4 cellular contexts compared by ENCODE assay signal in genomic region chr16:4687416-4687815, GRCh38.
TF ChIP-seq lines count a peak whose summit lies in the region.

No MANE protein-coding gene starts in this region.

TF ChIP-seq in liver, 16 proteins besides CTCF, POLR2A, EP300 and RAD21:
- TF ChIP-seq FOXA2 (IDR thresholded peaks at IDR 0.05): no peak
- no peak for TF ChIP-seq JUND (IDR thresholded peaks at IDR 0.05)
- TF ChIP-seq RXRA (IDR thresholded peaks at IDR 0.05): no peak
- no peak for TF ChIP-seq FOXA1 (IDR thresholded peaks at IDR 0.05)
- no peak for TF ChIP-seq HNF4G (IDR thresholded peaks at IDR 0.05)
- no peak for TF ChIP-seq TAF1 (conservative IDR thresholded peaks at IDR 0.05)

TF ChIP-seq in HepG2, 621 proteins besides CTCF, POLR2A, EP300 and RAD21:
- TF ChIP-seq GPN1 (CRISPR knock-in tag; IDR thresholded peaks at IDR 0.05; ENCODE audit: borderline replicate concordance) (no peak), ARNT2 (CRISPR knock-in tag; IDR thresholded peaks at IDR 0.05; ENCODE audit: low read depth) (no peak), HOXA5 (CRISPR knock-in tag; IDR thresholded peaks at IDR 0.05) (no peak), MXD1 (CRISPR knock-in tag; IDR thresholded peaks at IDR 0.05) (no peak), BHLHE40 (IDR thresholded peaks at IDR 0.05; ENCODE audit: low read length) (no peak), ZNF672 (CRISPR knock-in tag; IDR thresholded peaks at IDR 0.05) (no peak), SIN3A (IDR thresholded peaks at IDR 0.05; ENCODE audit: borderline replicate concordance, low read depth, low read length) (no peak), FOXM1 (CRISPR knock-in tag; IDR thresholded peaks at IDR 0.05) (no peak), ZNF580 (CRISPR knock-in tag; IDR thresholded peaks at IDR 0.05; ENCODE audit: borderline replicate concordance, low read depth) (no peak), EED (CRISPR knock-in tag; IDR thresholded peaks at IDR 0.05) (no peak), TEF (CRISPR knock-in tag; IDR thresholded peaks at IDR 0.05) (no peak)
- TF ChIP-seq, protein P1, sequence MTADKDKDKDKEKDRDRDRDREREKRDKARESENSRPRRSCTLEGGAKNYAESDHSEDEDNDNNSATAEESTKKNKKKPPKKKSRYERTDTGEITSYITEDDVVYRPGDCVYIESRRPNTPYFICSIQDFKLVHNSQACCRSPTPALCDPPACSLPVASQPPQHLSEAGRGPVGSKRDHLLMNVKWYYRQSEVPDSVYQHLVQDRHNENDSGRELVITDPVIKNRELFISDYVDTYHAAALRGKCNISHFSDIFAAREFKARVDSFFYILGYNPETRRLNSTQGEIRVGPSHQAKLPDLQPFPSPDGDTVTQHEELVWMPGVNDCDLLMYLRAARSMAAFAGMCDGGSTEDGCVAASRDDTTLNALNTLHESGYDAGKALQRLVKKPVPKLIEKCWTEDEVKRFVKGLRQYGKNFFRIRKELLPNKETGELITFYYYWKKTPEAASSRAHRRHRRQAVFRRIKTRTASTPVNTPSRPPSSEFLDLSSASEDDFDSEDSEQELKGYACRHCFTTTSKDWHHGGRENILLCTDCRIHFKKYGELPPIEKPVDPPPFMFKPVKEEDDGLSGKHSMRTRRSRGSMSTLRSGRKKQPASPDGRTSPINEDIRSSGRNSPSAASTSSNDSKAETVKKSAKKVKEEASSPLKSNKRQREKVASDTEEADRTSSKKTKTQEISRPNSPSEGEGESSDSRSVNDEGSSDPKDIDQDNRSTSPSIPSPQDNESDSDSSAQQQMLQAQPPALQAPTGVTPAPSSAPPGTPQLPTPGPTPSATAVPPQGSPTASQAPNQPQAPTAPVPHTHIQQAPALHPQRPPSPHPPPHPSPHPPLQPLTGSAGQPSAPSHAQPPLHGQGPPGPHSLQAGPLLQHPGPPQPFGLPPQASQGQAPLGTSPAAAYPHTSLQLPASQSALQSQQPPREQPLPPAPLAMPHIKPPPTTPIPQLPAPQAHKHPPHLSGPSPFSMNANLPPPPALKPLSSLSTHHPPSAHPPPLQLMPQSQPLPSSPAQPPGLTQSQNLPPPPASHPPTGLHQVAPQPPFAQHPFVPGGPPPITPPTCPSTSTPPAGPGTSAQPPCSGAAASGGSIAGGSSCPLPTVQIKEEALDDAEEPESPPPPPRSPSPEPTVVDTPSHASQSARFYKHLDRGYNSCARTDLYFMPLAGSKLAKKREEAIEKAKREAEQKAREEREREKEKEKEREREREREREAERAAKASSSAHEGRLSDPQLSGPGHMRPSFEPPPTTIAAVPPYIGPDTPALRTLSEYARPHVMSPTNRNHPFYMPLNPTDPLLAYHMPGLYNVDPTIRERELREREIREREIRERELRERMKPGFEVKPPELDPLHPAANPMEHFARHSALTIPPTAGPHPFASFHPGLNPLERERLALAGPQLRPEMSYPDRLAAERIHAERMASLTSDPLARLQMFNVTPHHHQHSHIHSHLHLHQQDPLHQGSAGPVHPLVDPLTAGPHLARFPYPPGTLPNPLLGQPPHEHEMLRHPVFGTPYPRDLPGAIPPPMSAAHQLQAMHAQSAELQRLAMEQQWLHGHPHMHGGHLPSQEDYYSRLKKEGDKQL (CRISPR knock-in tag; IDR thresholded peaks at IDR 0.05; ENCODE audit: low read depth): no peak

TF ChIP-seq in GM23338, 12 proteins besides CTCF, POLR2A, EP300 and RAD21 (continues in another document):
- TF ChIP-seq JUNB (IDR thresholded peaks at IDR 0.05; ENCODE audit: unreplicated experiment) (no peak), EZH2phosphoT487 (IDR thresholded peaks at IDR 0.05; ENCODE audit: unreplicated experiment) (no peak), ETS1 (IDR thresholded peaks at IDR 0.05) (no peak), CREB1 (CRISPR knock-in tag; IDR thresholded peaks at IDR 0.05; ENCODE audit: low read depth) (no peak), ZNF114 (CRISPR knock-in tag; IDR thresholded peaks at IDR 0.05) (no peak), NANOG (IDR thresholded peaks at IDR 0.05; ENCODE audit: borderline replicate concordance) (no peak), POLR2AphosphoS5 (IDR thresholded peaks at IDR 0.05; ENCODE audit: low read depth) (no peak), ZNF331 (CRISPR knock-in tag; IDR thresholded peaks at IDR 0.05; ENCODE audit: low read depth) (no peak), EZH2 (IDR thresholded peaks at IDR 0.05; ENCODE audit: low read depth, unreplicated experiment) (no peak), STAT1 (IDR thresholded peaks at IDR 0.05; ENCODE audit: unreplicated experiment) (no peak)
- TF ChIP-seq, protein P2, sequence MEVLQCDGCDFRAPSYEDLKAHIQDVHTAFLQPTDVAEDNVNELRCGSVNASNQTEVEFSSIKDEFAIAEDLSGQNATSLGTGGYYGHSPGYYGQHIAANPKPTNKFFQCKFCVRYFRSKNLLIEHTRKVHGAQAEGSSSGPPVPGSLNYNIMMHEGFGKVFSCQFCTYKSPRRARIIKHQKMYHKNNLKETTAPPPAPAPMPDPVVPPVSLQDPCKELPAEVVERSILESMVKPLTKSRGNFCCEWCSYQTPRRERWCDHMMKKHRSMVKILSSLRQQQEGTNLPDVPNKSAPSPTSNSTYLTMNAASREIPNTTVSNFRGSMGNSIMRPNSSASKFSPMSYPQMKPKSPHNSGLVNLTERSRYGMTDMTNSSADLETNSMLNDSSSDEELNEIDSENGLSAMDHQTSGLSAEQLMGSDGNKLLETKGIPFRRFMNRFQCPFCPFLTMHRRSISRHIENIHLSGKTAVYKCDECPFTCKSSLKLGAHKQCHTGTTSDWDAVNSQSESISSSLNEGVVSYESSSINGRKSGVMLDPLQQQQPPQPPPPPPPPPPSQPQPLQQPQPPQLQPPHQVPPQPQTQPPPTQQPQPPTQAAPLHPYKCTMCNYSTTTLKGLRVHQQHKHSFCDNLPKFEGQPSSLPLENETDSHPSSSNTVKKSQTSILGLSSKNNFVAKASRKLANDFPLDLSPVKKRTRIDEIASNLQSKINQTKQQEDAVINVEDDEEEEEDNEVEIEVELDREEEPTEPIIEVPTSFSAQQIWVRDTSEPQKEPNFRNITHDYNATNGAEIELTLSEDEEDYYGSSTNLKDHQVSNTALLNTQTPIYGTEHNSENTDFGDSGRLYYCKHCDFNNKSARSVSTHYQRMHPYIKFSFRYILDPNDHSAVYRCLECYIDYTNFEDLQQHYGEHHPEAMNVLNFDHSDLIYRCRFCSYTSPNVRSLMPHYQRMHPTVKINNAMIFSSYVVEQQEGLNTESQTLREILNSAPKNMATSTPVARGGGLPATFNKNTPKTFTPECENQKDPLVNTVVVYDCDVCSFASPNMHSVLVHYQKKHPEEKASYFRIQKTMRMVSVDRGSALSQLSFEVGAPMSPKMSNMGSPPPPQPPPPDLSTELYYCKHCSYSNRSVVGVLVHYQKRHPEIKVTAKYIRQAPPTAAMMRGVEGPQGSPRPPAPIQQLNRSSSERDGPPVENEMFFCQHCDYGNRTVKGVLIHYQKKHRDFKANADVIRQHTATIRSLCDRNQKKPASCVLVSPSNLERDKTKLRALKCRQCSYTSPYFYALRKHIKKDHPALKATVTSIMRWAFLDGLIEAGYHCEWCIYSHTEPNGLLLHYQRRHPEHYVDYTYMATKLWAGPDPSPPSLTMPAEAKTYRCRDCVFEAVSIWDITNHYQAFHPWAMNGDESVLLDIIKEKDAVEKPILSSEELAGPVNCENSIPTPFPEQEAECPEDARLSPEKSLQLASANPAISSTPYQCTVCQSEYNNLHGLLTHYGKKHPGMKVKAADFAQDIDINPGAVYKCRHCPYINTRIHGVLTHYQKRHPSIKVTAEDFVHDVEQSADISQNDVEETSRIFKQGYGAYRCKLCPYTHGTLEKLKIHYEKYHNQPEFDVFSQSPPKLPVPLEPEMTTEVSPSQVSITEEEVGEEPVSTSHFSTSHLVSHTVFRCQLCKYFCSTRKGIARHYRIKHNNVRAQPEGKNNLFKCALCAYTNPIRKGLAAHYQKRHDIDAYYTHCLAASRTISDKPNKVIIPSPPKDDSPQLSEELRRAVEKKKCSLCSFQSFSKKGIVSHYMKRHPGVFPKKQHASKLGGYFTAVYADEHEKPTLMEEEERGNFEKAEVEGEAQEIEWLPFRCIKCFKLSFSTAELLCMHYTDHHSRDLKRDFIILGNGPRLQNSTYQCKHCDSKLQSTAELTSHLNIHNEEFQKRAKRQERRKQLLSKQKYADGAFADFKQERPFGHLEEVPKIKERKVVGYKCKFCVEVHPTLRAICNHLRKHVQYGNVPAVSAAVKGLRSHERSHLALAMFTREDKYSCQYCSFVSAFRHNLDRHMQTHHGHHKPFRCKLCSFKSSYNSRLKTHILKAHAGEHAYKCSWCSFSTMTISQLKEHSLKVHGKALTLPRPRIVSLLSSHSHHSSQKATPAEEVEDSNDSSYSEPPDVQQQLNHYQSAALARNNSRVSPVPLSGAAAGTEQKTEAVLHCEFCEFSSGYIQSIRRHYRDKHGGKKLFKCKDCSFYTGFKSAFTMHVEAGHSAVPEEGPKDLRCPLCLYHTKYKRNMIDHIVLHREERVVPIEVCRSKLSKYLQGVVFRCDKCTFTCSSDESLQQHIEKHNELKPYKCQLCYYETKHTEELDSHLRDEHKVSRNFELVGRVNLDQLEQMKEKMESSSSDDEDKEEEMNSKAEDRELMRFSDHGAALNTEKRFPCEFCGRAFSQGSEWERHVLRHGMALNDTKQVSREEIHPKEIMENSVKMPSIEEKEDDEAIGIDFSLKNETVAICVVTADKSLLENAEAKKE (CRISPR knock-in tag; IDR thresholded peaks at IDR 0.05): no peak

TF ChIP-seq in H1, 55 proteins besides CTCF, POLR2A, EP300 and RAD21:
- TF ChIP-seq SIX5 (IDR thresholded peaks at IDR 0.05; ENCODE audit: low read depth, low read length): no peak
- no peak for TF ChIP-seq CREB1 (IDR thresholded peaks at IDR 0.05)
- TF ChIP-seq, protein P3, sequence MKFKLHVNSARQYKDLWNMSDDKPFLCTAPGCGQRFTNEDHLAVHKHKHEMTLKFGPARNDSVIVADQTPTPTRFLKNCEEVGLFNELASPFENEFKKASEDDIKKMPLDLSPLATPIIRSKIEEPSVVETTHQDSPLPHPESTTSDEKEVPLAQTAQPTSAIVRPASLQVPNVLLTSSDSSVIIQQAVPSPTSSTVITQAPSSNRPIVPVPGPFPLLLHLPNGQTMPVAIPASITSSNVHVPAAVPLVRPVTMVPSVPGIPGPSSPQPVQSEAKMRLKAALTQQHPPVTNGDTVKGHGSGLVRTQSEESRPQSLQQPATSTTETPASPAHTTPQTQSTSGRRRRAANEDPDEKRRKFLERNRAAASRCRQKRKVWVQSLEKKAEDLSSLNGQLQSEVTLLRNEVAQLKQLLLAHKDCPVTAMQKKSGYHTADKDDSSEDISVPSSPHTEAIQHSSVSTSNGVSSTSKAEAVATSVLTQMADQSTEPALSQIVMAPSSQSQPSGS (IDR thresholded peaks at IDR 0.05; ENCODE audit: low read length): no peak
- no peak for TF ChIP-seq TAF7 (optimal IDR thresholded peaks at IDR 0.05; ENCODE audit: borderline replicate concordance, low read depth, low read length)
- TF ChIP-seq BCL11A (IDR thresholded peaks at IDR 0.05; ENCODE audit: low read depth in 2 of 2, low read length in 2 of 2): no peak
- TF ChIP-seq BRCA1 (IDR thresholded peaks at IDR 0.05; ENCODE audit: low read depth, low read length): no peak
- TF ChIP-seq RBBP5 (IDR thresholded peaks at IDR 0.05; ENCODE audit: borderline replicate concordance, low read depth, low read length): no peak
- no peak for TF ChIP-seq ASH2L (IDR thresholded peaks at IDR 0.05; ENCODE audit: low read length)
- TF ChIP-seq BACH1 (IDR thresholded peaks at IDR 0.05; ENCODE audit: low read length): no peak
- no peak for TF ChIP-seq POU5F1 (IDR thresholded peaks at IDR 0.05; ENCODE audit: low read depth, low read length)
- no peak for TF ChIP-seq NRF1 (IDR thresholded peaks at IDR 0.05; ENCODE audit: low read depth, low read length)
- TF ChIP-seq SIN3A (conservative IDR thresholded peaks at IDR 0.05 in 1 of 2, IDR thresholded peaks at IDR 0.05 in 1 of 2; ENCODE audit: low read depth in 1 of 2, low read length in 2 of 2): no peak
- no peak for TF ChIP-seq TAF1 (IDR thresholded peaks at IDR 0.05; ENCODE audit: low read depth, low read length)
- no peak for TF ChIP-seq USF2 (IDR thresholded peaks at IDR 0.05; ENCODE audit: low read length)
- no peak for TF ChIP-seq KDM4A (IDR thresholded peaks at IDR 0.05; ENCODE audit: low read depth, low read length, severe bottlenecking)
- TF ChIP-seq SIRT6 (IDR thresholded peaks at IDR 0.05; ENCODE audit: low read length): no peak
- no peak for TF ChIP-seq EZH2 (IDR thresholded peaks at IDR 0.05; ENCODE audit: low read depth, low read length, severe bottlenecking)
